1 cellular context compared by ENCODE assay signal in genomic region chr6:54026652-54027400, GRCh38.
TF ChIP-seq lines count a peak whose summit lies in the region.

No MANE protein-coding gene starts in this region.

TF ChIP-seq in liver, 16 proteins besides CTCF, POLR2A, EP300 and RAD21 (continued from another document):
- TF ChIP-seq ATF3 (IDR thresholded peaks at IDR 0.05) (peak; percentile 3), TAF1 (conservative IDR thresholded peaks at IDR 0.05) (no peak), FOXA1 (IDR thresholded peaks at IDR 0.05) (no peak), ZBTB33 (IDR thresholded peaks at IDR 0.05) (peak; percentile 55), EGR1 (IDR thresholded peaks at IDR 0.05; ENCODE audit: low read depth in 2 of 2) (no peak)
TF ChIP-seq in liver: peak in this region for 5.
